ENCODE assay signal across 2 cellular contexts in genomic region chr7:69643708-69644445, GRCh38.
A peak's percentile ranks its signal among the peaks of the same experiment; 100 is the strongest.
TF ChIP-seq lines count a peak whose summit lies in the region.

No MANE protein-coding gene starts in this region.

TF ChIP-seq in HEK293, 187 proteins besides CTCF, POLR2A, EP300 and RAD21:
- TF ChIP-seq ZNF121 (tag by site-specific recombination; IDR thresholded peaks at IDR 0.05), result peak; percentile 85
- no peak for TF ChIP-seq HOXC10 (CRISPR knock-in tag; IDR thresholded peaks at IDR 0.05)
- TF ChIP-seq ZNF341 (tag by site-specific recombination; IDR thresholded peaks at IDR 0.05; ENCODE audit: low read depth), result 0 out of 2 replicates have a peak, but pooled peaks have one; percentile 16
- TF ChIP-seq ZBTB48 (tag by site-specific recombination; IDR thresholded peaks at IDR 0.05), result peak; percentile 97
- 0 out of 2 replicates have a peak, but pooled peaks have one; percentile 20 for TF ChIP-seq ZNF600 (tag by site-specific recombination; IDR thresholded peaks at IDR 0.05)

TF ChIP-seq in HepG2, 621 proteins besides CTCF, POLR2A, EP300 and RAD21:
- TF ChIP-seq PRPF4 (IDR thresholded peaks at IDR 0.05; ENCODE audit: low read depth, low read length, poor library complexity, severe bottlenecking) (no peak), SIX4 (CRISPR knock-in tag; IDR thresholded peaks at IDR 0.05) (no peak), CHD4 (IDR thresholded peaks at IDR 0.05; ENCODE audit: borderline replicate concordance, low read length) (no peak), ZNF839 (CRISPR knock-in tag; IDR thresholded peaks at IDR 0.05; ENCODE audit: borderline replicate concordance) (no peak), ZNF687 (CRISPR knock-in tag; IDR thresholded peaks at IDR 0.05) (no peak), CEBPG (CRISPR knock-in tag; IDR thresholded peaks at IDR 0.05) (no peak), ZNF383 (CRISPR knock-in tag; IDR thresholded peaks at IDR 0.05; ENCODE audit: borderline replicate concordance) (no peak), ZNF251 (CRISPR knock-in tag; IDR thresholded peaks at IDR 0.05) (no peak)
